ENCODE assay signal across 9 cellular contexts in the genomic region with DNA sequence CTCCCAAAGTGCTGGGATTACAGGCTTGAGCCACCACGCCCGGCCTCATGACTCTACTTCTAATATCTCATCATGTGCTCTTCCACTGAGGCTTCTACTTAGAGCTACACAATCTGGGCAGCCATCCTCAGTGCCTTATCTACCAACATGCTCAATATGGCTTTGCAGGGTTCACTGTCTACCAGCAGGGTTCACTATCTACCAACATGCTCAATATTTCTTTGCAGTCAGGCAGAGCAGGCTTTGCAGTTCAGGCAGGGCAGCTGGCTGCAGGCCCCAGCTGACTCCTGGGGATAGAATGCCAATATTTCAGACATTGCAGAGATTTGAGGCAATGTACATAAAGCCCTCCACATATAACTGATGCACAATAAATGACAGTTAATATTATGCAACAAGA. TPM values are rescaled to one million over a fixed set of nuclear protein-coding genes. Genes with fewer than 3 reads are reported as not detected.
DNase-seq lines count a peak whose midpoint lies in the region; ATAC-seq and TF ChIP-seq lines count a peak whose summit lies in the region.
"Had no signal": no experiment of that assay in that cellular context is flagged by ENCODE, and none has a peak within 500 bp of the region (broad histone marks: within the 10 kb centered on the region; RNA-seq: fewer than 3 reads in every experiment).

No MANE protein-coding gene starts in this region.

- no peaks in the 10 kb centered on the region for H3K27me3 ChIP-seq in KMS-11 (ENCODE audit: insufficient read depth, low read depth)

- H3K4me2 ChIP-seq in KMS-11 = no peak overlapping the region

- no peaks in the 10 kb centered on the region for H4K20me1 ChIP-seq in KMS-11 (ENCODE audit: insufficient read depth)

- H3K27ac ChIP-seq in KMS-11 = no peak overlapping the region

- no peaks in the 10 kb centered on the region for H3K4me1 Mint-ChIP-seq in activated T-cell treated with anti-CD3 and anti-CD28 coated beads, Interleukin-2, amount 50 U/mL, for 72 hours (ENCODE audit: low read depth)

- no peak overlapping the region for H3K27ac Mint-ChIP-seq in activated T-cell treated with anti-CD3 and anti-CD28 coated beads, Interleukin-2, amount 50 U/mL, for 72 hours
- H3K27ac Mint-ChIP-seq: activated naive CD8-positive, alpha-beta T cell had no signal

- H3K79me2 ChIP-seq in KMS-11 (ENCODE audit: insufficient read depth, low read depth) = no peaks in the 10 kb centered on the region

- H3K36me3 ChIP-seq in KMS-11 (ENCODE audit: insufficient read depth) = no peaks in the 10 kb centered on the region; the same call in 1 of the 2 replicates

- H2AFZ ChIP-seq in KMS-11 (ENCODE audit: low read depth) = no peak overlapping the region

- no peak overlapping the region for H3K9ac ChIP-seq in KMS-11

- H3K4me3 ChIP-seq in KMS-11 (IDR thresholded peaks at IDR 0.05; ENCODE audit: insufficient read depth, low read depth, low read length) (no peak overlapping the region), astrocyte of the spinal cord (ENCODE audit: low read depth, low read length) (no peak overlapping the region)

- no peak for DNase-seq in activated T-cell treated with anti-CD3 and anti-CD28 coated beads, Interleukin-2, amount 50 U/mL, for 72 hours
- DNase-seq in activated T-cell treated with anti-CD3 and anti-CD28 coated beads, Interleukin-2, amount 50 U/mL, for 48 hours = no peak
- DNase-seq in astrocyte of the spinal cord (ENCODE audit: low read depth, low spot score) (peak; percentile 59), left kidney (ENCODE audit: low read depth, low spot score) (peak; percentile 38), cortex of kidney (lab: John Stamatoyannopoulos, UW) (no peak), NCI-H526 treated with DMSO at 0.1 percent for 48 hours (lab: John Stamatoyannopoulos, UW) (no peak)

- peaks cover 8% of the 10 kb centered on the region for H3K4me1 ChIP-seq in KMS-11 (ENCODE audit: low read depth, poor library complexity, severe bottlenecking)

- H3K4me3 Mint-ChIP-seq in activated T-cell treated with anti-CD3 and anti-CD28 coated beads, Interleukin-2, amount 50 U/mL, for 72 hours = no peak overlapping the region
- H3K4me3 Mint-ChIP-seq: activated naive CD8-positive, alpha-beta T cell had no signal

- no peaks in the 10 kb centered on the region for H3K27me3 Mint-ChIP-seq in activated T-cell treated with anti-CD3 and anti-CD28 coated beads, Interleukin-2, amount 50 U/mL, for 72 hours (ENCODE audit: low read depth)
- H3K27me3 Mint-ChIP-seq: activated naive CD8-positive, alpha-beta T cell had no signal

- in situ Hi-C loops in astrocyte of the spinal cord (cut with HindIII; ENCODE audit: low sequenced_read_pairs) = no loop called here

- H3K36me3 Mint-ChIP-seq in activated T-cell treated with anti-CD3 and anti-CD28 coated beads, Interleukin-2, amount 50 U/mL, for 72 hours (ENCODE audit: insufficient read depth in 2 of 2) = peaks cover 1 to 5% of the 10 kb centered on the region in 2 donors

- TF ChIP-seq CTCF in KMS-11 (conservative IDR thresholded peaks at IDR 0.05; ENCODE audit: low read depth, low read length) (peak; percentile 67), astrocyte of the spinal cord (IDR thresholded peaks at IDR 0.05; ENCODE audit: low read depth, low read length) (peak; percentile 71)

- no peaks in the 10 kb centered on the region for H3K9me3 Mint-ChIP-seq in activated T-cell treated with anti-CD3 and anti-CD28 coated beads, Interleukin-2, amount 50 U/mL, for 72 hours

- ATAC-seq in activated T-cell treated with anti-CD3 and anti-CD28 coated beads, Interleukin-2, amount 50 U/mL, for 72 hours (replicated peaks in 1 of 2) = peak; percentile 29 to 49
- ATAC-seq in HG03378 (IDR thresholded peaks at IDR 0.05; ENCODE audit: unreplicated experiment) = no peak

RNA-seq across cellular contexts. Expression of gene PKD2, which starts 47.5 kb away (rescaled TPM):
- 1 to 10 TPM; 7.3 to 9.1 TPM for total RNA-seq in activated T-cell treated with anti-CD3 and anti-CD28 coated beads, Interleukin-2, amount 50 U/mL, for 72 hours

Comparison
In these comparisons a context has a peak if more than half of its experiments do, and no peak if none do; other contexts are left out.
1. DNase-seq: peak in astrocyte of the spinal cord (single experiment) and left kidney (single experiment); none in activated T-cell treated with anti-CD3 and anti-CD28 coated beads, Interleukin-2, amount 50 U/mL, for 72 hours (0 of 2), activated T-cell treated with anti-CD3 and anti-CD28 coated beads, Interleukin-2, amount 50 U/mL, for 48 hours (0 of 2), cortex of kidney (single experiment) and NCI-H526 treated with DMSO at 0.1 percent for 48 hours (single experiment).